8 cellular contexts compared by ENCODE assay signal in the genomic region with DNA sequence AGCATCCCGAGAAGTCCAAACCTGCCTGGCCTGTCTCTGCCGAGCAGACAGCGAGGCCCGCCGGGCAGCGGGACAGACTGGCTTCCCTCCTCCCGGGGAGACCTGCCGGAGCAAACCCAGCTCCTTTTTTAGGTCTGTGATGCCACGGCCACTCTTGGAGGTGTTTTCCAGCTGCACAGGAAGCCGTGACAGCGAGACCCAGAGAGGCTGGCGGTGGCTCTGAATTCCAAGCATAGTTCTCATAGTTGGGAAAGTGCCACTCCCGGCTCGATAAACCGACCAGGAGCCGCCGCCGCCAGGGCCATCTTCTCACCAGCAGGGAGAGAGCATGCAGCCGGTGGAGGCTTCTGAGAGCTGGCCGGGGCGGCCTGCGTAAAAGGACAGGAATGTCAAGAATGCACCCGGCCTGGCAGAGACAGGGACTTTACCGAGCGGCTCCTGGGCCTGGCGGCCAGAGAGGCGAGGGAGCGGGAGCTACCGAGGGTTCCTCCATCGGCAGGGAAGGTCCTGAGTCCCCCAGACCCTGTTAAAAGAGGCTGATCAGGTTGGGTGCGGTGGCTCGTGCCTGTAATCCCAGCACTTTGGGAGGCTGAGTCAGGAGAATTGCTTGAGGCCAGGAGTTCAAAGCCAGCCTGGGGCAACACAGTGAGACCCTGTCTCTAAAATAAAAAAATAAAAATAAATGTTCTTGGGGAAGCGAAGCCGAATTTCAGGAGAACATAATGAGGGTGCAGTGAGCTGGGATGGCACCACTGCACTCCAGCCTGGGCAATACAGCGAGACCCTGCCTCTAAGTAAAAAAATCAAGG.
DNase-seq lines count a peak whose midpoint lies in the region; ATAC-seq and TF ChIP-seq lines count a peak whose summit lies in the region.
"Had no signal": no experiment of that assay in that cellular context is flagged by ENCODE, and none has a peak within 500 bp of the region (broad histone marks: within the 10 kb centered on the region; RNA-seq: fewer than 3 reads in every experiment).

No MANE protein-coding gene starts in this region.

- H3K27ac ChIP-seq in duodenal mucosa (ENCODE audit: low read depth, low read length) (peak overlapping the region; percentile 75), lower lobe of right lung (peak overlapping the region; percentile 93), urinary bladder (ENCODE audit: low read depth) (peak overlapping the region; percentile 27)

- H3K4me1 ChIP-seq in duodenal mucosa (ENCODE audit: control insufficient read depth in 1 of 2, insufficient read depth in 2 of 2, low read length in 2 of 2) (peaks cover 6 to 19% of the 10 kb centered on the region in 2 donors), lower lobe of right lung (peaks cover 57% of the 10 kb centered on the region), urinary bladder (ENCODE audit: insufficient read depth) (no peaks in the 10 kb centered on the region)

- peak; percentile 89 to 90 for ATAC-seq in lower lobe of right lung
- no peak for ATAC-seq in HG02884 (IDR thresholded peaks at IDR 0.05; ENCODE audit: unreplicated experiment)
- no peak for ATAC-seq in GM21447 (IDR thresholded peaks at IDR 0.05; ENCODE audit: unreplicated experiment)

- WGBS in urinary bladder: 21% methylated on average over 35 of the region's 35 CpGs

- peak; percentile 26 for TF ChIP-seq CTCF in lower lobe of right lung (IDR thresholded peaks at IDR 0.05)

- intact Hi-C loops in lower lobe of right lung (cut with DNase I): no loop called here

- peak; percentile 95 for DNase-seq in LoVo (ENCODE audit: low spot score)
- peak; percentile 92 for DNase-seq in lower lobe of right lung
- no peak for DNase-seq in NCI-H2227 treated with DMSO at 0.1 percent for 48 hours (lab: John Stamatoyannopoulos, UW)
- DNase-seq: SHP77 treated with DMSO at 0.1 percent for 48 hours had no signal

- H3K4me3 ChIP-seq in duodenal mucosa (ENCODE audit: low read depth in 1 of 2, low read length in 2 of 2): peak overlapping the region in 1 of 2 donors; percentile 28
- H3K4me3 ChIP-seq in lower lobe of right lung: peak overlapping the region; percentile 17
- no peak overlapping the region for H3K4me3 ChIP-seq in urinary bladder (ENCODE audit: low read depth, low read length)

- H3K36me3 ChIP-seq in duodenal mucosa (ENCODE audit: control insufficient read depth in 1 of 2, insufficient read depth in 2 of 2, low read length in 2 of 2) (no peaks in the 10 kb centered on the region), lower lobe of right lung (no peaks in the 10 kb centered on the region), urinary bladder (ENCODE audit: insufficient read depth) (no peaks in the 10 kb centered on the region)

- H3K9ac ChIP-seq in duodenal mucosa (ENCODE audit: low read depth in 1 of 2, low read length in 2 of 2): peak overlapping the region in 1 of 2 donors; percentile 18

- H3K27me3 ChIP-seq in duodenal mucosa (ENCODE audit: control insufficient read depth in 1 of 2, insufficient read depth in 2 of 2, low read length in 2 of 2): no peaks in the 10 kb centered on the region
- no peaks in the 10 kb centered on the region for H3K27me3 ChIP-seq in lower lobe of right lung (ENCODE audit: low read depth)

- H3K9me3 ChIP-seq in duodenal mucosa (ENCODE audit: control insufficient read depth in 1 of 2, low read length in 2 of 2): no peaks in the 10 kb centered on the region
- H3K9me3 ChIP-seq in lower lobe of right lung: no peaks in the 10 kb centered on the region

Comparison
In these comparisons a context has a peak if more than half of its experiments do, and no peak if none do; other contexts are left out.
1. H3K27ac ChIP-seq: peak in every context shown above with its lines; median percentile 93 in lower lobe of right lung; 75 in duodenal mucosa; 27 in urinary bladder.
2. ATAC-seq: peak in lower lobe of right lung (2 of 2); none in HG02884 (single experiment) and GM21447 (single experiment).